17 cellular contexts compared by ENCODE assay signal in the genomic region with DNA sequence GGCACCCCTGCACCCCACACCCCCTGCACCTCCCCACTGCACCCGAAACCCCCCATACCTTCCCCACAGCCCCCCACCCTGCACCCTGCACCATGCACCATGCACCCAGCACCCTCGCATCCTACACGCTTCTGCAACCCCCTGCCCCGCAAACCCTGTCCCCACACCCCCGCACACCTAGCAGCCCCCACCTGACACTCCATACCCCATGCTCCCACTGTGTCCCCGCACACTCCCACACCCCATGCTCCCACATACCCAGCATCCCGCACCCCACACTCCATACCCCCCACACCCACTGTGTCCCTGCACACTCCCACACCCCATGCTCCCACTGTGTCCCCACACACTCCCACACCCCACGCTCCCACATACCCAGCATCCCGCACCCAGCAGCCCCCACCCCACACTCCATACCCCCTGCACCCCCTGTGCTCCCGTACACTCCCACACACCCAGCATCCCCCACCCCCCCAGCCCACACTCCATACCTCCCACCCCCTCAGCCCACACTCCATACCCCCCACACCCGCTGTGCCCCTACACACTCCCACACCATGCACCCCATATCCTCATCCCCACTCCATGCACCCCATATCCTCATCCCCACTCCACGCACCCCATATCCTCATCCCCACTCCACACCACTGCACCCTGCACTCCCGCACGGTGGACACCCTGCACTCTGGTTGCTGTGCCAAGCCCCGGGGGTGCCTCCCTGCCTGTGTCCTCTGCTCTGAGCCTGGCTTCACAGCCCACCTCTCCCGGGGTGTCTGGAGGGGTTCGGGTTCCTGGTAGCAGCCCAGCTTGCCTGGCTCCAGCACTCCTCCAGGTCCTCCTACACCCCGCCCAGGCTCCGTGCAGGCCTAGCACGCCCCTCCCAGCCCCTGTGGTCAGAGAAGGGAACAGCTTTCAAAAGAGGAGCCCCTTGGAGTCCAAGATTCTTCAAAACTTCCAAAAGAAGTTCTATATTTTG.
DNase-seq lines count a peak whose midpoint lies in the region; ATAC-seq and TF ChIP-seq lines count a peak whose summit lies in the region.
"Had no signal": no experiment of that assay in that cellular context is flagged by ENCODE, and none has a peak within 500 bp of the region (broad histone marks: within the 10 kb centered on the region; RNA-seq: fewer than 3 reads in every experiment).

No MANE protein-coding gene starts in this region.

- peaks cover 0 to 36% (median 18%) of the 10 kb centered on the region in 9 donors for H3K4me1 ChIP-seq in heart right ventricle
- H3K4me1 ChIP-seq in right lobe of liver = no peaks in the 10 kb centered on the region
- no peaks in the 10 kb centered on the region for H3K4me1 ChIP-seq in upper lobe of right lung
- H3K4me1 ChIP-seq: foreskin keratinocyte had no signal

- no peak for TF ChIP-seq POLR2A in right lobe of liver (IDR thresholded peaks at IDR 0.05)

- 88 to 90% methylated on average over 20 of the region's 20 CpGs for WGBS in heart right ventricle, 2 donors
- 76% methylated on average over 14 of the region's 20 CpGs for WGBS in right lobe of liver (ENCODE audit: insufficient coverage, low coverage, low lambda C conversion rate, missing lambda C conversion rate)

- H3K27ac ChIP-seq in heart right ventricle (no peak overlapping the region), right lobe of liver (no peak overlapping the region), upper lobe of right lung (no peak overlapping the region)
- H3K27ac ChIP-seq: foreskin keratinocyte had no signal

- DNase-seq in Right ventricle myocardium superior (peak; percentile 37), heart right ventricle (no peak), chondrocyte (ENCODE audit: low spot score) (peak; percentile 92), right lobe of liver (peak; percentile 7 to 42 (median 28)), upper lobe of right lung (peak; percentile 42), NCI-H187 (lab: John Stamatoyannopoulos, UW) (no peak), Ammon's horn (ENCODE audit: low spot score) (no peak)
- DNase-seq: activated CD4-positive, alpha-beta T cell treated with anti-CD3 and anti-CD28 coated beads, Interleukin-2, amount 50 U/mL, for 48 hours; foreskin keratinocyte; HCEC 1CT; Kasumi-1; NCI-H1105; NCI-H526 treated with DMSO at 0.1 percent for 48 hours had no signal

- H3K9me3 Mint-ChIP-seq in chondrocyte (ENCODE audit: low read depth) = no peaks in the 10 kb centered on the region
- H3K9me3 Mint-ChIP-seq: CD8-positive, alpha-beta memory T cell; stimulated activated naive CD8-positive, alpha-beta T cell treated with anti-CD3 and anti-CD28 coated beads, Interleukin-15, Interleukin-2, amounts not matched to agents 100 ng/mL and 50 ng/mL, for 24 hours had no signal

- H3K27ac Mint-ChIP-seq in chondrocyte (ENCODE audit: unreplicated experiment) = no peak overlapping the region
- H3K27ac Mint-ChIP-seq: CD8-positive, alpha-beta memory T cell; stimulated activated naive CD8-positive, alpha-beta T cell treated with anti-CD3 and anti-CD28 coated beads, Interleukin-15, Interleukin-2, amounts not matched to agents 100 ng/mL and 50 ng/mL, for 24 hours had no signal

- no peak overlapping the region for H3K4me3 Mint-ChIP-seq in chondrocyte (ENCODE audit: unreplicated experiment)
- H3K4me3 Mint-ChIP-seq: CD8-positive, alpha-beta memory T cell; stimulated activated naive CD8-positive, alpha-beta T cell treated with anti-CD3 and anti-CD28 coated beads, Interleukin-15, Interleukin-2, amounts not matched to agents 100 ng/mL and 50 ng/mL, for 24 hours had no signal

- H3K27me3 ChIP-seq in heart right ventricle (peaks cover 0 to 7% (median 0%) of the 10 kb centered on the region in 7 donors), right lobe of liver (no peaks in the 10 kb centered on the region), upper lobe of right lung (no peaks in the 10 kb centered on the region)

- intact Hi-C loops in Right ventricle myocardium superior (cut with DNase I) (no loop called here), heart right ventricle (cut with DNase I) (loop anchor here in 1 of 10 donors (10.0 kb wide), 1 partner anchor 59 kb away; no protein-coding TSS in a partner anchor), right lobe of liver (cut with DNase I) (no loop called here), upper lobe of right lung (cut with DNase I) (no loop called here)

- ATAC-seq in Right ventricle myocardium superior (ENCODE audit: poor library complexity) (no peak), heart right ventricle (no peak), right lobe of liver (no peak), upper lobe of right lung (no peak), GM21786 (IDR thresholded peaks at IDR 0.05; ENCODE audit: unreplicated experiment) (no peak)
- ATAC-seq: foreskin keratinocyte had no signal

- H3K4me1 Mint-ChIP-seq in chondrocyte (ENCODE audit: low read depth) = peaks cover 27% of the 10 kb centered on the region
- H3K4me1 Mint-ChIP-seq: CD8-positive, alpha-beta memory T cell had no signal

- TF ChIP-seq CTCF in heart right ventricle (IDR thresholded peaks at IDR 0.05) (no peak), chondrocyte (IDR thresholded peaks at IDR 0.05) (no peak), right lobe of liver (IDR thresholded peaks at IDR 0.05) (no peak), upper lobe of right lung (IDR thresholded peaks at IDR 0.05) (no peak)

- H3K9me3 ChIP-seq in heart right ventricle = peaks cover 0 to 3% (median 0%) of the 10 kb centered on the region in 11 donors
- no peaks in the 10 kb centered on the region for H3K9me3 ChIP-seq in right lobe of liver
- no peaks in the 10 kb centered on the region for H3K9me3 ChIP-seq in upper lobe of right lung

- H3K36me3 ChIP-seq in heart right ventricle = no peaks in the 10 kb centered on the region
- no peaks in the 10 kb centered on the region for H3K36me3 ChIP-seq in right lobe of liver
- H3K36me3 ChIP-seq in upper lobe of right lung = no peaks in the 10 kb centered on the region

- H3K4me3 ChIP-seq in heart right ventricle = no peak overlapping the region
- H3K4me3 ChIP-seq in right lobe of liver = no peak overlapping the region
- H3K4me3 ChIP-seq in upper lobe of right lung = no peak overlapping the region
- H3K4me3 ChIP-seq: lung had no signal

- H3K36me3 Mint-ChIP-seq in chondrocyte (ENCODE audit: low read depth) = no peaks in the 10 kb centered on the region
- H3K36me3 Mint-ChIP-seq: CD8-positive, alpha-beta memory T cell had no signal

- no peaks in the 10 kb centered on the region for H3K27me3 Mint-ChIP-seq in chondrocyte (ENCODE audit: low read depth)
- H3K27me3 Mint-ChIP-seq: CD8-positive, alpha-beta memory T cell; stimulated activated naive CD8-positive, alpha-beta T cell treated with anti-CD3 and anti-CD28 coated beads, Interleukin-15, Interleukin-2, amounts not matched to agents 100 ng/mL and 50 ng/mL, for 24 hours had no signal

Comparison
In these comparisons a context has a peak if more than half of its experiments do, and no peak if none do; other contexts are left out.
1. DNase-seq: peak in Right ventricle myocardium superior (single experiment), chondrocyte (single experiment), right lobe of liver (3 of 3) and upper lobe of right lung (single experiment); none in heart right ventricle (0 of 2), NCI-H187 (0 of 2) and Ammon's horn (single experiment).